In genomic region chr12:92408072-92408900, GRCh38 we compare ENCODE assay signal across 8 cellular contexts.
DNase-seq lines count a peak whose midpoint lies in the region; ATAC-seq and TF ChIP-seq lines count a peak whose summit lies in the region.

No MANE protein-coding gene starts in this region.

- no peaks in the 10 kb centered on the region for H3K36me3 ChIP-seq in Karpas-422 (ENCODE audit: insufficient read depth, low read length)

- H3K9ac ChIP-seq in Karpas-422 (ENCODE audit: low read length): no peak overlapping the region

- H3K36me3 Mint-ChIP-seq in nephron progenitor cell (ENCODE audit: low read depth): no peaks in the 10 kb centered on the region

- H3K4me3 ChIP-seq in Karpas-422 (ENCODE audit: low read length) (no peak overlapping the region), choroid plexus epithelial cell (ENCODE audit: low read depth, low read length) (no peak overlapping the region)

- H3K27me3 Mint-ChIP-seq in nephron progenitor cell (ENCODE audit: low read depth, poor library complexity): no peaks in the 10 kb centered on the region

- H3K9me3 Mint-ChIP-seq in nephron progenitor cell: peaks cover 14% of the 10 kb centered on the region

- no peaks in the 10 kb centered on the region for H3K27me3 ChIP-seq in Karpas-422 (ENCODE audit: low read length)

- no peaks in the 10 kb centered on the region for H4K20me1 ChIP-seq in Karpas-422 (ENCODE audit: insufficient read depth, low read depth, low read length)

- H3K4me1 Mint-ChIP-seq in nephron progenitor cell: no peaks in the 10 kb centered on the region

- H3K27ac ChIP-seq in Karpas-422 (ENCODE audit: low read length): no peak overlapping the region

- H3K4me3 Mint-ChIP-seq in nephron progenitor cell: no peak overlapping the region

- peak; percentile 87 for ATAC-seq in SK-N-SH treated with all-trans-retinoic acid at 6 μM for 48 hours
- ATAC-seq in GM21723 (IDR thresholded peaks at IDR 0.05; ENCODE audit: unreplicated experiment): no peak

- no peaks in the 10 kb centered on the region for H3K9me2 ChIP-seq in Karpas-422 (replicated peaks; ENCODE audit: insufficient read depth, low read length)

- peak; percentile 78 for DNase-seq in activated effector memory CD4-positive, alpha-beta T cell treated with anti-CD3 and anti-CD28 coated beads, Interleukin-2, amount 50 U/mL, for 16 hours
- no peak for DNase-seq in activated effector memory CD4-positive, alpha-beta T cell treated with Interleukin-2 at 50 U/mL for 16 hours
- DNase-seq in Karpas-422 (peak; percentile 83), choroid plexus epithelial cell (ENCODE audit: low read depth) (peak; percentile 12), nephron progenitor cell (peak; percentile 15), amniotic stem cell (lab: John Stamatoyannopoulos, UW) (no peak)

- no peaks in the 10 kb centered on the region for H3K79me2 ChIP-seq in Karpas-422 (ENCODE audit: low read length)

- H3K4me1 ChIP-seq in Karpas-422 (ENCODE audit: low read length): no peaks in the 10 kb centered on the region; the same call in 1 of the 2 replicates

- no peak overlapping the region for H3K27ac Mint-ChIP-seq in nephron progenitor cell

- H2AFZ ChIP-seq in Karpas-422 (ENCODE audit: low read length): no peak overlapping the region

- peak; percentile 44 for TF ChIP-seq CTCF in choroid plexus epithelial cell (conservative IDR thresholded peaks at IDR 0.05; ENCODE audit: low read depth, low read length)
- peak; percentile 12 for TF ChIP-seq CTCF in nephron progenitor cell (IDR thresholded peaks at IDR 0.05)

- H3K4me2 ChIP-seq in Karpas-422 (ENCODE audit: low read depth, low read length, poor library complexity, severe bottlenecking): no peak overlapping the region

- no peaks in the 10 kb centered on the region for H3K9me3 ChIP-seq in Karpas-422 (ENCODE audit: low read length)

TF ChIP-seq in SK-N-SH treated with all-trans-retinoic acid at 6 μM for 48 hours, 23 proteins besides CTCF, POLR2A, EP300 and RAD21:
- no peak for TF ChIP-seq PATZ1 (CRISPR knock-in tag; IDR thresholded peaks at IDR 0.05; ENCODE audit: borderline replicate concordance)
TF ChIP-seq in SK-N-SH treated with all-trans-retinoic acid at 6 μM for 48 hours: peak in this region for 0.

Comparison
In these comparisons a context has a peak if more than half of its experiments do, and no peak if none do; other contexts are left out.
1. DNase-seq: peak in activated effector memory CD4-positive, alpha-beta T cell treated with anti-CD3 and anti-CD28 coated beads, Interleukin-2, amount 50 U/mL, for 16 hours (single experiment), Karpas-422 (single experiment), choroid plexus epithelial cell (single experiment) and nephron progenitor cell (single experiment); none in activated effector memory CD4-positive, alpha-beta T cell treated with Interleukin-2 at 50 U/mL for 16 hours (single experiment) and amniotic stem cell (single experiment).